In the genomic region with DNA sequence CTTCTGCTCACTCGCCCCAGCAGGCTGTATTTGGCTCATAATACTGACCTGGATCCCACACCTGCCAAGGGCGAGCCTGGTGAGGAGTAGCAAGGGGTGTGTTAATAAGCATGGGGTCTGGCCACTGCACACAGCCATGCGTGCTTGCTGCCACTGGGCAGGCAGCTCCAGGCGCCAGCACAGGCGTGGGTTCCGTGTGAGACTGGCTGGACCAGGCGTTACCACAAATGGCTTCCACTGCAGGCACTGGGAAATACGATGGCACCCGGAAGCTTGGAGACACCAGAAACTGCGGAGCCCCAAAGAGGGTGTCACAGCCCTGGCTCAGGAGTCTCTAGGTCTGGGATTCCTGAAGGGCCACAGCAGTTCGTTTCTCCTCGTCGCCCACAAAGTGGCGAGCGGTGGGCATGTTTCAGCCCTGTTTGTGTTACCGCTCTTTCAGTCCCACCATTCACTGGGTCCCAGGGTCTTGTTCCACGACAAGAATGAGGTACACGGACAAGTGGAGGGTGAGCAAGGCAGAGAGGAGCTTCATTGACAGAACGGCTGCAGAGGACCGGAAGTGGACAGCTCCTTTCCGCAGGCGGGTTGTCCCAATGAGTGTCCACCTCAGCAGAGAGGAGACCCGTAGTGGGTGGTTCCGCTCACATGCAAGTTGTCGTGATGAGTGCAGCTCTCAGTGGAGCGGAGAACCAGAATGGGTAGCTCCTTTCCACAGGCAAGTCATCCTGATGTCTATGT, we compare ENCODE assay signal across 1 cellular context.
TF ChIP-seq lines count a peak whose summit lies in the region.

No MANE protein-coding gene starts in this region.

TF ChIP-seq in K562, 482 proteins besides CTCF, POLR2A, EP300 and RAD21 (continued from another document and continues in another):
- TF ChIP-seq, protein P1, sequence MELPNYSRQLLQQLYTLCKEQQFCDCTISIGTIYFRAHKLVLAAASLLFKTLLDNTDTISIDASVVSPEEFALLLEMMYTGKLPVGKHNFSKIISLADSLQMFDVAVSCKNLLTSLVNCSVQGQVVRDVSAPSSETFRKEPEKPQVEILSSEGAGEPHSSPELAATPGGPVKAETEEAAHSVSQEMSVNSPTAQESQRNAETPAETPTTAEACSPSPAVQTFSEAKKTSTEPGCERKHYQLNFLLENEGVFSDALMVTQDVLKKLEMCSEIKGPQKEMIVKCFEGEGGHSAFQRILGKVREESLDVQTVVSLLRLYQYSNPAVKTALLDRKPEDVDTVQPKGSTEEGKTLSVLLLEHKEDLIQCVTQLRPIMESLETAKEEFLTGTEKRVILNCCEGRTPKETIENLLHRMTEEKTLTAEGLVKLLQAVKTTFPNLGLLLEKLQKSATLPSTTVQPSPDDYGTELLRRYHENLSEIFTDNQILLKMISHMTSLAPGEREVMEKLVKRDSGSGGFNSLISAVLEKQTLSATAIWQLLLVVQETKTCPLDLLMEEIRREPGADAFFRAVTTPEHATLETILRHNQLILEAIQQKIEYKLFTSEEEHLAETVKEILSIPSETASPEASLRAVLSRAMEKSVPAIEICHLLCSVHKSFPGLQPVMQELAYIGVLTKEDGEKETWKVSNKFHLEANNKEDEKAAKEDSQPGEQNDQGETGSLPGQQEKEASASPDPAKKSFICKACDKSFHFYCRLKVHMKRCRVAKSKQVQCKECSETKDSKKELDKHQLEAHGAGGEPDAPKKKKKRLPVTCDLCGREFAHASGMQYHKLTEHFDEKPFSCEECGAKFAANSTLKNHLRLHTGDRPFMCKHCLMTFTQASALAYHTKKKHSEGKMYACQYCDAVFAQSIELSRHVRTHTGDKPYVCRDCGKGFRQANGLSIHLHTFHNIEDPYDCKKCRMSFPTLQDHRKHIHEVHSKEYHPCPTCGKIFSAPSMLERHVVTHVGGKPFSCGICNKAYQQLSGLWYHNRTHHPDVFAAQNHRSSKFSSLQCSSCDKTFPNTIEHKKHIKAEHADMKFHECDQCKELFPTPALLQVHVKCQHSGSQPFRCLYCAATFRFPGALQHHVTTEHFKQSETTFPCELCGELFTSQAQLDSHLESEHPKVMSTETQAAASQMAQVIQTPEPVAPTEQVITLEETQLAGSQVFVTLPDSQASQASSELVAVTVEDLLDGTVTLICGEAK (IDR thresholded peaks at IDR 0.05) = peak; percentile 94
- TF ChIP-seq, protein P1 (CRISPR knock-in tag; IDR thresholded peaks at IDR 0.05) = no peak
- TF ChIP-seq SUPT5H (IDR thresholded peaks at IDR 0.05) (peak; percentile 39; the same call in 1 of the 2 replicates), TAF9B (IDR thresholded peaks at IDR 0.05; ENCODE audit: partially characterized antibody) (peak; percentile 29), HCFC1 (IDR thresholded peaks at IDR 0.05; ENCODE audit: low read depth, low read length) (peak; percentile 41; the same call in 1 of the 2 replicates), ESRRA (IDR thresholded peaks at IDR 0.05; ENCODE audit: borderline replicate concordance, low read depth) (no peak), ZC3H8 (IDR thresholded peaks at IDR 0.05) (no peak), CBX5 (IDR thresholded peaks at IDR 0.05; ENCODE audit: borderline replicate concordance, low read depth) (0 out of 2 replicates have a peak, but pooled peaks have one; percentile 23), HMG20A (CRISPR knock-in tag; conservative IDR thresholded peaks at IDR 0.05) (no peak), ZNF589 (CRISPR knock-in tag; IDR thresholded peaks at IDR 0.05; ENCODE audit: low read depth) (no peak), ZEB2 (IDR thresholded peaks at IDR 0.05) (peak; percentile 66; the same call in 1 of the 2 replicates), TGIF2 (CRISPR knock-in tag; IDR thresholded peaks at IDR 0.05) (no peak), KLF6 (CRISPR knock-in tag; IDR thresholded peaks at IDR 0.05; ENCODE audit: borderline replicate concordance) (no peak), NFRKB (IDR thresholded peaks at IDR 0.05; ENCODE audit: low read depth) (0 out of 2 replicates have a peak, but pooled peaks have one; percentile 46), RBBP5 (IDR thresholded peaks at IDR 0.05; ENCODE audit: borderline replicate concordance, insufficient read depth, low read length, poor library complexity, severe bottlenecking) (peak; percentile 31), ZNF76 (CRISPR knock-in tag; IDR thresholded peaks at IDR 0.05; ENCODE audit: borderline replicate concordance) (no peak), XRCC4 (IDR thresholded peaks at IDR 0.05; ENCODE audit: extremely low read depth, insufficient read depth, insufficient read length) (no peak), FOS (IDR thresholded peaks at IDR 0.05; ENCODE audit: extremely low read depth, insufficient read length) (no peak), SIRT6 (IDR thresholded peaks at IDR 0.05; ENCODE audit: low read depth, low read length) (no peak), SREBF2 (CRISPR knock-in tag; IDR thresholded peaks at IDR 0.05) (no peak), CBX3 (IDR thresholded peaks at IDR 0.05; ENCODE audit: borderline replicate concordance in 1 of 2, low read length in 2 of 2) (peak in 1 of 2 experiments; percentile 73; a peak in 1 of 3 replicates), SMC3 (conservative IDR thresholded peaks at IDR 0.05; ENCODE audit: insufficient read depth, low read depth, low read length) (no peak), RBFOX2 (IDR thresholded peaks at IDR 0.05; ENCODE audit: low read depth, low read length) (peak; percentile 37), ZNF232 (CRISPR knock-in tag; IDR thresholded peaks at IDR 0.05) (no peak)
- TF ChIP-seq, protein P2, sequence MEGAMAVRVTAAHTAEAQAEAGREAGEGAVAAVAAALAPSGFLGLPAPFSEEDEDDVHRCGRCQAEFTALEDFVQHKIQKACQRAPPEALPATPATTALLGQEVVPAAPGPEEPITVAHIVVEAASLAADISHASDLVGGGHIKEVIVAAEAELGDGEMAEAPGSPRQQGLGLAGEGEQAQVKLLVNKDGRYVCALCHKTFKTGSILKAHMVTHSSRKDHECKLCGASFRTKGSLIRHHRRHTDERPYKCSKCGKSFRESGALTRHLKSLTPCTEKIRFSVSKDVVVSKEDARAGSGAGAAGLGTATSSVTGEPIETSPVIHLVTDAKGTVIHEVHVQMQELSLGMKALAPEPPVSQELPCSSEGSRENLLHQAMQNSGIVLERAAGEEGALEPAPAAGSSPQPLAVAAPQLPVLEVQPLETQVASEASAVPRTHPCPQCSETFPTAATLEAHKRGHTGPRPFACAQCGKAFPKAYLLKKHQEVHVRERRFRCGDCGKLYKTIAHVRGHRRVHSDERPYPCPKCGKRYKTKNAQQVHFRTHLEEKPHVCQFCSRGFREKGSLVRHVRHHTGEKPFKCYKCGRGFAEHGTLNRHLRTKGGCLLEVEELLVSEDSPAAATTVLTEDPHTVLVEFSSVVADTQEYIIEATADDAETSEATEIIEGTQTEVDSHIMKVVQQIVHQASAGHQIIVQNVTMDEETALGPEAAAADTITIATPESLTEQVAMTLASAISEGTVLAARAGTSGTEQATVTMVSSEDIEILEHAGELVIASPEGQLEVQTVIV (CRISPR knock-in tag; IDR thresholded peaks at IDR 0.05; ENCODE audit: borderline replicate concordance) = no peak
- TF ChIP-seq, protein P3, sequence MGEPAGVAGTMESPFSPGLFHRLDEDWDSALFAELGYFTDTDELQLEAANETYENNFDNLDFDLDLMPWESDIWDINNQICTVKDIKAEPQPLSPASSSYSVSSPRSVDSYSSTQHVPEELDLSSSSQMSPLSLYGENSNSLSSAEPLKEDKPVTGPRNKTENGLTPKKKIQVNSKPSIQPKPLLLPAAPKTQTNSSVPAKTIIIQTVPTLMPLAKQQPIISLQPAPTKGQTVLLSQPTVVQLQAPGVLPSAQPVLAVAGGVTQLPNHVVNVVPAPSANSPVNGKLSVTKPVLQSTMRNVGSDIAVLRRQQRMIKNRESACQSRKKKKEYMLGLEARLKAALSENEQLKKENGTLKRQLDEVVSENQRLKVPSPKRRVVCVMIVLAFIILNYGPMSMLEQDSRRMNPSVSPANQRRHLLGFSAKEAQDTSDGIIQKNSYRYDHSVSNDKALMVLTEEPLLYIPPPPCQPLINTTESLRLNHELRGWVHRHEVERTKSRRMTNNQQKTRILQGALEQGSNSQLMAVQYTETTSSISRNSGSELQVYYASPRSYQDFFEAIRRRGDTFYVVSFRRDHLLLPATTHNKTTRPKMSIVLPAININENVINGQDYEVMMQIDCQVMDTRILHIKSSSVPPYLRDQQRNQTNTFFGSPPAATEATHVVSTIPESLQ (CRISPR knock-in tag; IDR thresholded peaks at IDR 0.05) = no peak
- TF ChIP-seq, protein P4, sequence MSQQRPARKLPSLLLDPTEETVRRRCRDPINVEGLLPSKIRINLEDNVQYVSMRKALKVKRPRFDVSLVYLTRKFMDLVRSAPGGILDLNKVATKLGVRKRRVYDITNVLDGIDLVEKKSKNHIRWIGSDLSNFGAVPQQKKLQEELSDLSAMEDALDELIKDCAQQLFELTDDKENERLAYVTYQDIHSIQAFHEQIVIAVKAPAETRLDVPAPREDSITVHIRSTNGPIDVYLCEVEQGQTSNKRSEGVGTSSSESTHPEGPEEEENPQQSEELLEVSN (IDR thresholded peaks at IDR 0.05; ENCODE audit: borderline replicate concordance in 1 of 2, extremely low read depth in 1 of 2, insufficient read depth in 1 of 2, insufficient read length in 1 of 2, low read depth in 1 of 2, low read length in 1 of 2, poor library complexity in 1 of 2, severe bottlenecking in 1 of 2) = peak in 1 of 2 experiments; percentile 9
- TF ChIP-seq, protein P5, sequence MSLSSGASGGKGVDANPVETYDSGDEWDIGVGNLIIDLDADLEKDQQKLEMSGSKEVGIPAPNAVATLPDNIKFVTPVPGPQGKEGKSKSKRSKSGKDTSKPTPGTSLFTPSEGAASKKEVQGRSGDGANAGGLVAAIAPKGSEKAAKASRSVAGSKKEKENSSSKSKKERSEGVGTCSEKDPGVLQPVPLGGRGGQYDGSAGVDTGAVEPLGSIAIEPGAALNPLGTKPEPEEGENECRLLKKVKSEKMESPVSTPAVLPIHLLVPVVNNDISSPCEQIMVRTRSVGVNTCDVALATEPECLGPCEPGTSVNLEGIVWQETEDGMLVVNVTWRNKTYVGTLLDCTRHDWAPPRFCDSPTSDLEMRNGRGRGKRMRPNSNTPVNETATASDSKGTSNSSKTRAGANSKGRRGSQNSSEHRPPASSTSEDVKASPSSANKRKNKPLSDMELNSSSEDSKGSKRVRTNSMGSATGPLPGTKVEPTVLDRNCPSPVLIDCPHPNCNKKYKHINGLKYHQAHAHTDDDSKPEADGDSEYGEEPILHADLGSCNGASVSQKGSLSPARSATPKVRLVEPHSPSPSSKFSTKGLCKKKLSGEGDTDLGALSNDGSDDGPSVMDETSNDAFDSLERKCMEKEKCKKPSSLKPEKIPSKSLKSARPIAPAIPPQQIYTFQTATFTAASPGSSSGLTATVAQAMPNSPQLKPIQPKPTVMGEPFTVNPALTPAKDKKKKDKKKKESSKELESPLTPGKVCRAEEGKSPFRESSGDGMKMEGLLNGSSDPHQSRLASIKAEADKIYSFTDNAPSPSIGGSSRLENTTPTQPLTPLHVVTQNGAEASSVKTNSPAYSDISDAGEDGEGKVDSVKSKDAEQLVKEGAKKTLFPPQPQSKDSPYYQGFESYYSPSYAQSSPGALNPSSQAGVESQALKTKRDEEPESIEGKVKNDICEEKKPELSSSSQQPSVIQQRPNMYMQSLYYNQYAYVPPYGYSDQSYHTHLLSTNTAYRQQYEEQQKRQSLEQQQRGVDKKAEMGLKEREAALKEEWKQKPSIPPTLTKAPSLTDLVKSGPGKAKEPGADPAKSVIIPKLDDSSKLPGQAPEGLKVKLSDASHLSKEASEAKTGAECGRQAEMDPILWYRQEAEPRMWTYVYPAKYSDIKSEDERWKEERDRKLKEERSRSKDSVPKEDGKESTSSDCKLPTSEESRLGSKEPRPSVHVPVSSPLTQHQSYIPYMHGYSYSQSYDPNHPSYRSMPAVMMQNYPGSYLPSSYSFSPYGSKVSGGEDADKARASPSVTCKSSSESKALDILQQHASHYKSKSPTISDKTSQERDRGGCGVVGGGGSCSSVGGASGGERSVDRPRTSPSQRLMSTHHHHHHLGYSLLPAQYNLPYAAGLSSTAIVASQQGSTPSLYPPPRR (CRISPR knock-in tag; IDR thresholded peaks at IDR 0.05; ENCODE audit: borderline replicate concordance) = no peak
- TF ChIP-seq, protein P6, sequence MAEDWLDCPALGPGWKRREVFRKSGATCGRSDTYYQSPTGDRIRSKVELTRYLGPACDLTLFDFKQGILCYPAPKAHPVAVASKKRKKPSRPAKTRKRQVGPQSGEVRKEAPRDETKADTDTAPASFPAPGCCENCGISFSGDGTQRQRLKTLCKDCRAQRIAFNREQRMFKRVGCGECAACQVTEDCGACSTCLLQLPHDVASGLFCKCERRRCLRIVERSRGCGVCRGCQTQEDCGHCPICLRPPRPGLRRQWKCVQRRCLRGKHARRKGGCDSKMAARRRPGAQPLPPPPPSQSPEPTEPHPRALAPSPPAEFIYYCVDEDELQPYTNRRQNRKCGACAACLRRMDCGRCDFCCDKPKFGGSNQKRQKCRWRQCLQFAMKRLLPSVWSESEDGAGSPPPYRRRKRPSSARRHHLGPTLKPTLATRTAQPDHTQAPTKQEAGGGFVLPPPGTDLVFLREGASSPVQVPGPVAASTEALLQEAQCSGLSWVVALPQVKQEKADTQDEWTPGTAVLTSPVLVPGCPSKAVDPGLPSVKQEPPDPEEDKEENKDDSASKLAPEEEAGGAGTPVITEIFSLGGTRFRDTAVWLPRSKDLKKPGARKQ (CRISPR knock-in tag; IDR thresholded peaks at IDR 0.05) = no peak
- TF ChIP-seq, protein P7, sequence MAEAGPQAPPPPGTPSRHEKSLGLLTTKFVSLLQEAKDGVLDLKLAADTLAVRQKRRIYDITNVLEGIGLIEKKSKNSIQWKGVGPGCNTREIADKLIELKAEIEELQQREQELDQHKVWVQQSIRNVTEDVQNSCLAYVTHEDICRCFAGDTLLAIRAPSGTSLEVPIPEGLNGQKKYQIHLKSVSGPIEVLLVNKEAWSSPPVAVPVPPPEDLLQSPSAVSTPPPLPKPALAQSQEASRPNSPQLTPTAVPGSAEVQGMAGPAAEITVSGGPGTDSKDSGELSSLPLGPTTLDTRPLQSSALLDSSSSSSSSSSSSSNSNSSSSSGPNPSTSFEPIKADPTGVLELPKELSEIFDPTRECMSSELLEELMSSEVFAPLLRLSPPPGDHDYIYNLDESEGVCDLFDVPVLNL (CRISPR knock-in tag; IDR thresholded peaks at IDR 0.05; ENCODE audit: low read depth) = no peak
